In the genomic region with DNA sequence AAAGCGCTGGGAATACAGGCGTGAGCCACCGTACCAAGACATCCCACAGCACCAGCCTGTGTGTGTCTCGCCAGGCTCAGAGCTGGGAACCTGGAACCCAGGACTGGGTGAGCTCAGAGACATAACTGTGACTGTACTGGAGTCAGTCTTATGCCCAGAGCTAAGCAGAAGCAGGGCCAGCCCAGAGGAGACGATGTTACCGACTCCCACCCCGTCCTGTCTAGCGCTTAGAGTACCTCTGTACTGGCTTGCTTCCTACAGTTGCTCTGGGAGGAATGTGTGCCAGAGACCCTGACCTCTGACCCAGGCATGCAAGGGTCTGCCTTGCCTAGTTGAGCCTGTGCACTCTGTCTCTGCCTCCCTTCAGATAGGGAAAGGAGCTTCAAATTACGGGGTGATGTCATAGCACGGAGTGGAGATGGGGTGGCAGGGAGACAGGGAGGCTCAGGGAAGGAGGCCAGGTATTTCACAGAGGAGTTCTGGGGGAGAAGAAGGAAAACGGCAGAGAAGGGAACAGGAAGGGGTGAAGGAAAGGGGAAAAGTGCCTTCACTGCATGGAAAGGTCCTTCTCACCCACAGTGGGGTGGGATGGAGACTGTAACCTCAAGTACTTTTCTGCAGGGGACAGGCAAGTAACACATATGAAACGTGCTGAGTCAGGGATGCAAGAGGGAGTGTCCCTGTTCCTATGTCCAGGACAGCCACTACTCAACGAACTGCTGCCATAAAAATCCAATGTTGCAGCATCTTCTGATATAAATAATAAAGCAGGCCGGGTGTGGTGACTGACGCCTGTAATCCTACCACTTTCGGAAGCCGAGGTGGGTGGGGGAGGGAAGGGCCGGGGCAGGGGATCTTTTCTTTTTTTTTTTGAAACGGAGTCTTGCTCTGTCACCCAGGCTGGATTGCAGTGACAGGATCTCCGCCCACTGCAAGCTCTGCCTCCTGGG, we compare ENCODE assay signal across 9 cellular contexts. TPM values are rescaled to one million over a fixed set of nuclear protein-coding genes. Genes with fewer than 3 reads are reported as not detected.
A peak's percentile ranks its signal among the peaks of the same experiment; 100 is the strongest.
DNase-seq lines count a peak whose midpoint lies in the region; ATAC-seq, FAIRE-seq and TF ChIP-seq lines count a peak whose summit lies in the region.
"Had no signal": no experiment of that assay in that cellular context is flagged by ENCODE, and none has a peak within 500 bp of the region (broad histone marks: within the 10 kb centered on the region; RNA-seq: fewer than 3 reads in every experiment).

No MANE protein-coding gene starts in this region.

- TF ChIP-seq POLR2A in HepG2 (IDR thresholded peaks at IDR 0.05; ENCODE audit: insufficient read depth in 1 of 2, low read depth in 2 of 2, low read length in 2 of 2): peak in 1 of 2 experiments; percentile 65; a peak in 2 of 4 replicates
- TF ChIP-seq POLR2A in transverse colon (IDR thresholded peaks at IDR 0.05): no peak

- no peaks in the 10 kb centered on the region for H3K27me3 Mint-ChIP-seq in activated CD4-positive, alpha-beta T cell treated with anti-CD3 and anti-CD28 coated beads for 36 hours
- H3K27me3 Mint-ChIP-seq in stimulated activated memory B cell treated with anti-CD40 and anti-IgM and Interleukin-4, amounts not matched to agents 10 μg/mL and 1 μg/mL and 100 μg/mL, for 72 hours: no peaks in the 10 kb centered on the region

- H2AFZ ChIP-seq in HepG2 (ENCODE audit: low read length): no peak overlapping the region

- peaks cover 25% of the 10 kb centered on the region for H3K79me2 ChIP-seq in HepG2 (ENCODE audit: insufficient read depth, low read length)

- no peak for ATAC-seq in activated CD4-positive, alpha-beta T cell treated with anti-CD3 and anti-CD28 coated beads for 36 hours
- peak; percentile 52 for ATAC-seq in HepG2
- ATAC-seq in stimulated activated memory B cell treated with anti-CD40 and anti-IgM and Interleukin-4, amounts not matched to agents 10 μg/mL and 1 μg/mL and 100 μg/mL, for 72 hours: no peak
- ATAC-seq in HG02759 (IDR thresholded peaks at IDR 0.05; ENCODE audit: unreplicated experiment): no peak

- TF ChIP-seq RAD21 in HepG2 (CRISPR knock-in tag; IDR thresholded peaks at IDR 0.05): no peak

- peaks cover 63% of the 10 kb centered on the region for H3K4me1 ChIP-seq in HepG2 (ENCODE audit: insufficient read depth, low read length)
- peaks cover 37 to 71% (median 60%) of the 10 kb centered on the region in 4 donors for H3K4me1 ChIP-seq in transverse colon

- H3K4me2 ChIP-seq in HepG2 (ENCODE audit: low read depth, low read length): peak overlapping the region; percentile 80

- no TSS peak for BruUV-seq in HepG2 (replicated peaks; lab: Mats Ljungman, UMichigan)

- TF ChIP-seq CTCF in brain microvascular endothelial cell (IDR thresholded peaks at IDR 0.05; ENCODE audit: low read depth, low read length, missing control alignments) (no peak), HepG2 (CRISPR knock-in tag; IDR thresholded peaks at IDR 0.05) (0 out of 2 replicates have a peak, but pooled peaks have one; percentile 14), transverse colon (IDR thresholded peaks at IDR 0.05) (no peak)

- peak; percentile 67 for FAIRE-seq in HepG2 (lab: Jason Lieb, UNC)
- FAIRE-seq: colon had no signal

- H3K27me3 ChIP-seq in brain microvascular endothelial cell (replicated peaks) (no peaks in the 10 kb centered on the region), HepG2 (ENCODE audit: control insufficient read depth in 1 of 2, insufficient read depth in 2 of 2, low read length in 2 of 2) (no peaks in the 10 kb centered on the region; a peak in 1 of 5 replicates), transverse colon (no peaks in the 10 kb centered on the region)

- peak overlapping the region; percentile 77 for H3K27ac ChIP-seq in brain microvascular endothelial cell
- H3K27ac ChIP-seq in HepG2 (ENCODE audit: extremely low read length, insufficient read depth, low read length): peak overlapping the region; percentile 50
- H3K27ac ChIP-seq in transverse colon: peak overlapping the region; percentile 56 to 73 (median 67)

- peak overlapping the region; percentile 9; the same call in 1 of the 2 replicates for H3K9ac ChIP-seq in HepG2 (ENCODE audit: insufficient read depth, low read depth, low read length)

- H3K36me3 ChIP-seq in brain microvascular endothelial cell (replicated peaks) (no peaks in the 10 kb centered on the region), HepG2 (replicated peaks in 1 of 2; ENCODE audit: control insufficient read depth in 1 of 2, insufficient read depth in 2 of 2, low read length in 2 of 2) (peaks cover 0 to 2% of the 10 kb centered on the region in 2 experiments; a peak in 1 of 5 replicates), transverse colon (no peaks in the 10 kb centered on the region)

- no peak for DNase-seq in activated CD4-positive, alpha-beta T cell treated with anti-CD3 and anti-CD28 coated beads for 36 hours
- no peak for DNase-seq in activated CD4-positive, alpha-beta T cell treated with anti-CD3 and anti-CD28 coated beads for 48 hours
- DNase-seq in brain microvascular endothelial cell: peak; percentile 40
- DNase-seq in HepG2 (ENCODE audit: low spot score): peak; percentile 75
- peak; percentile 65 for DNase-seq in transverse colon
- no peak for DNase-seq in GDM1 (lab: John Stamatoyannopoulos, UW)

- H3K9me3 ChIP-seq in HepG2 (ENCODE audit: low read length) (no peaks in the 10 kb centered on the region), transverse colon (no peaks in the 10 kb centered on the region)

- peaks cover 34% of the 10 kb centered on the region for H4K20me1 ChIP-seq in HepG2 (ENCODE audit: insufficient read depth, low read length)

- H3K4me3 Mint-ChIP-seq in activated CD4-positive, alpha-beta T cell treated with anti-CD3 and anti-CD28 coated beads for 36 hours: no peak overlapping the region
- no peak overlapping the region for H3K4me3 Mint-ChIP-seq in stimulated activated memory B cell treated with anti-CD40 and anti-IgM and Interleukin-4, amounts not matched to agents 10 μg/mL and 1 μg/mL and 100 μg/mL, for 72 hours

- no peak overlapping the region for H3K4me3 ChIP-seq in brain microvascular endothelial cell (ENCODE audit: low read depth, low read length)
- peak overlapping the region in 1 of 3 experiments; percentile 45; a peak in 2 of 6 replicates for H3K4me3 ChIP-seq in HepG2 (replicated peaks in 1 of 3; ENCODE audit: insufficient read depth in 1 of 3, low read depth in 2 of 3, low read length in 3 of 3)
- H3K4me3 ChIP-seq in transverse colon: no peak overlapping the region

- CTCF ChIA-PET in activated CD4-positive, alpha-beta T cell treated with anti-CD3 and anti-CD28 coated beads for 36 hours (lab: Charles Lee): interaction anchor here (0.7 to 6.2 kb wide), 2 partner anchors 10 to 23 kb away, joined by 3 to 35 read pairs; partner anchors contain the start of gene ZNF843
- CTCF ChIA-PET in HepG2 (lab: Yijun Ruan, JAX; ENCODE audit: low intra/inter-chr PET ratio, low total read pairs): no interaction called here

- H3K4me1 Mint-ChIP-seq in activated CD4-positive, alpha-beta T cell treated with anti-CD3 and anti-CD28 coated beads for 36 hours: peaks cover 44% of the 10 kb centered on the region
- peaks cover 47% of the 10 kb centered on the region for H3K4me1 Mint-ChIP-seq in stimulated activated memory B cell treated with anti-CD40 and anti-IgM and Interleukin-4, amounts not matched to agents 10 μg/mL and 1 μg/mL and 100 μg/mL, for 72 hours

- peaks cover 24% of the 10 kb centered on the region for H3K36me3 Mint-ChIP-seq in activated CD4-positive, alpha-beta T cell treated with anti-CD3 and anti-CD28 coated beads for 36 hours (ENCODE audit: low read depth)
- peaks cover 5% of the 10 kb centered on the region for H3K36me3 Mint-ChIP-seq in stimulated activated memory B cell treated with anti-CD40 and anti-IgM and Interleukin-4, amounts not matched to agents 10 μg/mL and 1 μg/mL and 100 μg/mL, for 72 hours

- TF ChIP-seq EP300 in HepG2 (IDR thresholded peaks at IDR 0.05; ENCODE audit: low read depth in 2 of 2, low read length in 2 of 2) (no peak), HepG2 (CRISPR knock-in tag; IDR thresholded peaks at IDR 0.05; ENCODE audit: borderline replicate concordance) (no peak), transverse colon (IDR thresholded peaks at IDR 0.05; ENCODE audit: low read depth) (no peak)

- H3K9me3 Mint-ChIP-seq in activated CD4-positive, alpha-beta T cell treated with anti-CD3 and anti-CD28 coated beads for 36 hours (ENCODE audit: low read depth): no peaks in the 10 kb centered on the region
- H3K9me3 Mint-ChIP-seq in stimulated activated memory B cell treated with anti-CD40 and anti-IgM and Interleukin-4, amounts not matched to agents 10 μg/mL and 1 μg/mL and 100 μg/mL, for 72 hours: no peaks in the 10 kb centered on the region

- 21% methylated on average over 19 of the region's 20 CpGs for WGBS in HepG2 (ENCODE audit: low lambda C conversion rate)
- 35 to 43% methylated on average over 5 to 20 of the region's 20 CpGs for WGBS in transverse colon (ENCODE audit: low coverage in 1 of 2), 2 donors

- peak overlapping the region; percentile 48 for H3K27ac Mint-ChIP-seq in activated CD4-positive, alpha-beta T cell treated with anti-CD3 and anti-CD28 coated beads for 36 hours
- no peak overlapping the region for H3K27ac Mint-ChIP-seq in stimulated activated memory B cell treated with anti-CD40 and anti-IgM and Interleukin-4, amounts not matched to agents 10 μg/mL and 1 μg/mL and 100 μg/mL, for 72 hours

- in situ Hi-C loops in brain microvascular endothelial cell (cut with HindIII; ENCODE audit: low pct_ligation_motif_present, low sequenced_read_pairs): loop anchor here (25.0 kb wide), 2 partner anchors 266 to 516 kb away; partner anchors contain the start of genes FUS and ORAI3
- in situ Hi-C loops in HepG2 (cut with HindIII; ENCODE audit: extremely low pct_ligation_motif_present, low pct_unique_long_range_greater_than_20kb): loop anchor here (10.0 kb wide), 1 partner anchor 421 kb away; the partner anchor contains the start of gene ZNF267
- in situ Hi-C loops in transverse colon (cut with MboI; ENCODE audit: low pct_ligation_motif_present in 1 of 4, low pct_unique_long_range_greater_than_20kb in 1 of 4, low sequenced_read_pairs in 3 of 4): loop anchor here in 2 of 4 donors (25.0 kb wide), 2 partner anchors 434 to 466 kb away; partner anchors contain the start of gene HSD3B7 (in 1 of the 2)

- intact Hi-C loops in activated CD4-positive, alpha-beta T cell treated with anti-CD3 and anti-CD28 coated beads for 36 hours (cut with DNase I, micrococcal nuclease): no loop called here
- intact Hi-C loops in HepG2 (cut with micrococcal nuclease; ENCODE audit: unreplicated experiment): no loop called here
- intact Hi-C loops in transverse colon (cut with DNase I; ENCODE audit: low total_unique reads): no loop called here

- POLR2A ChIA-PET in activated CD4-positive, alpha-beta T cell treated with anti-CD3 and anti-CD28 coated beads for 36 hours (lab: Charles Lee): no interaction called here
- POLR2A ChIA-PET in HepG2 (lab: Yijun Ruan, JAX): interaction anchor here (0.5 to 1.8 kb wide), 15 partner anchors 14 to 457 kb away, joined by 3 to 7 read pairs (median 4); partner anchors contain the start of genes FUS, KAT8, RUSF1 and TGFB1I1

RNA-seq across cellular contexts. Expression of gene ARMC5, which starts 5.8 kb away (rescaled TPM):
- total RNA-seq in activated CD4-positive, alpha-beta T cell treated with anti-CD3 and anti-CD28 coated beads for 36 hours: 1 to 10 TPM; 7.0 to 7.9 TPM
- 13.0 and 22.3 TPM in 2 replicates for total RNA-seq in HepG2 (2016; rRNA removed; fragmentation: Illumina TruSeq; extraction: Trizol)
- total RNA-seq in HepG2 (2016; cell fraction: cytosol; rRNA removed; fragmentation: Illumina TruSeq; extraction: Trizol; ENCODE audit: low read depth): 2.5 and 3.1 TPM in 2 replicates
- 10.7 and 21.4 TPM in 2 replicates for total RNA-seq in HepG2 (2016; cell fraction: insoluble cytoplasmic fraction; rRNA removed; fragmentation: Illumina TruSeq; extraction: Trizol)
- 5.2 and 6.5 TPM in 2 replicates for total RNA-seq in HepG2 (2016; cell fraction: membrane; rRNA removed; fragmentation: Illumina TruSeq; extraction: Trizol)
- 20.2 and 21.0 TPM in 2 replicates for total RNA-seq in HepG2 (2016; cell fraction: nucleus; rRNA removed; fragmentation: Illumina TruSeq; extraction: Trizol)
- polyA plus RNA-seq in HepG2 (2011; rRNA removed): 10.8 and 11.9 TPM in 2 replicates
- 6.1 and 8.8 TPM in 2 replicates for polyA plus RNA-seq in HepG2 (2011; cell fraction: cytosol; rRNA removed)
- 83.4 and 108 TPM in 2 replicates for polyA plus RNA-seq in HepG2 (2011; cell fraction: nucleus; rRNA removed)
- polyA plus RNA-seq in HepG2 (2012): 6.3 and 9.1 TPM in 2 replicates
- polyA plus RNA-seq in HepG2 (2016; cell fraction: cytosol; fragmentation: Illumina TruSeq; extraction: Trizol; ENCODE audit: low read depth): 1.9 and 2.5 TPM in 2 replicates
- polyA plus RNA-seq in HepG2 (2016; cell fraction: insoluble cytoplasmic fraction; fragmentation: Illumina TruSeq; extraction: Trizol; ENCODE audit: low read depth): 13.4 and 15.6 TPM in 2 replicates
- polyA plus RNA-seq in HepG2 (2016; cell fraction: membrane; fragmentation: Illumina TruSeq; extraction: Trizol; ENCODE audit: low read depth): 3.6 and 4.2 TPM in 2 replicates
- 51.3 and 57.5 TPM in 2 replicates for polyA plus RNA-seq in HepG2 (2016; cell fraction: nucleus; fragmentation: Illumina TruSeq; extraction: Trizol; ENCODE audit: insufficient read depth, low read depth)
- polyA minus RNA-seq in HepG2 (2011; rRNA and poly(A)+ RNA removed; ENCODE audit: low replicate concordance): 7.1 and 29.7 TPM in 2 replicates
- polyA minus RNA-seq in HepG2 (2011; cell fraction: cytosol; rRNA and poly(A)+ RNA removed): 6.3 and 6.8 TPM in 2 replicates
- polyA minus RNA-seq in HepG2 (2011; cell fraction: nucleus; rRNA and poly(A)+ RNA removed): 19.5 and 24.3 TPM in 2 replicates
- 10 to 100 TPM in 1 of 4 donors, 1 to 10 TPM in 3; 3.2 to 17.6 (median 8.4) TPM for total RNA-seq in transverse colon

RNA-seq across cellular contexts. Expression of gene ZNF843, which starts 10.9 kb away (rescaled TPM):
- under 1 TPM; 0.16 to 0.18 TPM for total RNA-seq in activated CD4-positive, alpha-beta T cell treated with anti-CD3 and anti-CD28 coated beads for 36 hours
- total RNA-seq in HepG2 (2016; rRNA removed; fragmentation: Illumina TruSeq; extraction: Trizol) (not detected in 2 replicates), transverse colon (under 1 TPM in 2 of 4 donors, not detected in 2; 0.14 to 0.79 TPM)
- 0.20 TPM in 1 of 2 replicates, not detected in the other for total RNA-seq in HepG2 (2016; cell fraction: cytosol; rRNA removed; fragmentation: Illumina TruSeq; extraction: Trizol; ENCODE audit: low read depth)
- not detected in 2 replicates for total RNA-seq in HepG2 (2016; cell fraction: insoluble cytoplasmic fraction; rRNA removed; fragmentation: Illumina TruSeq; extraction: Trizol)
- total RNA-seq in HepG2 (2016; cell fraction: membrane; rRNA removed; fragmentation: Illumina TruSeq; extraction: Trizol): not detected in 2 replicates
- not detected in 2 replicates for total RNA-seq in HepG2 (2016; cell fraction: nucleus; rRNA removed; fragmentation: Illumina TruSeq; extraction: Trizol)
- 0.03 and 0.04 TPM in 2 replicates for polyA plus RNA-seq in HepG2 (2011; rRNA removed)
- polyA plus RNA-seq in HepG2 (2011; cell fraction: cytosol; rRNA removed): 0.04 TPM in 1 of 2 replicates, not detected in the other
- polyA plus RNA-seq in HepG2 (2011; cell fraction: nucleus; rRNA removed): not detected in 2 replicates
- polyA plus RNA-seq in HepG2 (2012): not detected in 2 replicates
- not detected in 2 replicates for polyA plus RNA-seq in HepG2 (2016; cell fraction: cytosol; fragmentation: Illumina TruSeq; extraction: Trizol; ENCODE audit: low read depth)
- not detected in 2 replicates for polyA plus RNA-seq in HepG2 (2016; cell fraction: insoluble cytoplasmic fraction; fragmentation: Illumina TruSeq; extraction: Trizol; ENCODE audit: low read depth)
- polyA plus RNA-seq in HepG2 (2016; cell fraction: membrane; fragmentation: Illumina TruSeq; extraction: Trizol; ENCODE audit: low read depth): not detected in 2 replicates
- polyA plus RNA-seq in HepG2 (2016; cell fraction: nucleus; fragmentation: Illumina TruSeq; extraction: Trizol; ENCODE audit: insufficient read depth, low read depth): not detected in 2 replicates
- polyA minus RNA-seq in HepG2 (2011; rRNA and poly(A)+ RNA removed; ENCODE audit: low replicate concordance): 0.12 TPM in 1 of 2 replicates, not detected in the other
- not detected in 2 replicates for polyA minus RNA-seq in HepG2 (2011; cell fraction: cytosol; rRNA and poly(A)+ RNA removed)
- polyA minus RNA-seq in HepG2 (2011; cell fraction: nucleus; rRNA and poly(A)+ RNA removed): not detected in 2 replicates

RNA-seq across cellular contexts. Expression of gene TGFB1I1, which starts 18.4 kb away (rescaled TPM):
- total RNA-seq in activated CD4-positive, alpha-beta T cell treated with anti-CD3 and anti-CD28 coated beads for 36 hours: 1 to 10 TPM in 1 of 2 experiments, under 1 TPM in 1; 0.80 to 1.1 TPM
- total RNA-seq in HepG2 (2016; rRNA removed; fragmentation: Illumina TruSeq; extraction: Trizol) (0.52 and 0.80 TPM in 2 replicates), transverse colon (100 to 1,000 TPM in 1 of 4 donors, 10 to 100 TPM in 3; 43.0 to 102 (median 61.4) TPM)
- total RNA-seq in HepG2 (2016; cell fraction: cytosol; rRNA removed; fragmentation: Illumina TruSeq; extraction: Trizol; ENCODE audit: low read depth): 0.53 and 0.61 TPM in 2 replicates
- total RNA-seq in HepG2 (2016; cell fraction: insoluble cytoplasmic fraction; rRNA removed; fragmentation: Illumina TruSeq; extraction: Trizol): 0.31 and 0.87 TPM in 2 replicates
- total RNA-seq in HepG2 (2016; cell fraction: membrane; rRNA removed; fragmentation: Illumina TruSeq; extraction: Trizol): 0.72 and 0.80 TPM in 2 replicates
- total RNA-seq in HepG2 (2016; cell fraction: nucleus; rRNA removed; fragmentation: Illumina TruSeq; extraction: Trizol): 0.84 and 0.97 TPM in 2 replicates
- polyA plus RNA-seq in HepG2 (2011; rRNA removed): 2.9 TPM in 2 replicates
- polyA plus RNA-seq in HepG2 (2011; cell fraction: cytosol; rRNA removed): 2.2 and 2.6 TPM in 2 replicates
- 6.8 and 7.8 TPM in 2 replicates for polyA plus RNA-seq in HepG2 (2011; cell fraction: nucleus; rRNA removed)
- polyA plus RNA-seq in HepG2 (2012): 0.55 and 1.2 TPM in 2 replicates
- polyA plus RNA-seq in HepG2 (2016; cell fraction: cytosol; fragmentation: Illumina TruSeq; extraction: Trizol; ENCODE audit: low read depth): 1.5 and 2.0 TPM in 2 replicates
- 1.0 and 1.6 TPM in 2 replicates for polyA plus RNA-seq in HepG2 (2016; cell fraction: insoluble cytoplasmic fraction; fragmentation: Illumina TruSeq; extraction: Trizol; ENCODE audit: low read depth)
- 1.6 and 2.4 TPM in 2 replicates for polyA plus RNA-seq in HepG2 (2016; cell fraction: membrane; fragmentation: Illumina TruSeq; extraction: Trizol; ENCODE audit: low read depth)
- 1.2 and 2.2 TPM in 2 replicates for polyA plus RNA-seq in HepG2 (2016; cell fraction: nucleus; fragmentation: Illumina TruSeq; extraction: Trizol; ENCODE audit: insufficient read depth, low read depth)
- 1.8 and 12.1 TPM in 2 replicates for polyA minus RNA-seq in HepG2 (2011; rRNA and poly(A)+ RNA removed; ENCODE audit: low replicate concordance)
- polyA minus RNA-seq in HepG2 (2011; cell fraction: cytosol; rRNA and poly(A)+ RNA removed): 1.4 and 3.0 TPM in 2 replicates
- polyA minus RNA-seq in HepG2 (2011; cell fraction: nucleus; rRNA and poly(A)+ RNA removed): 1.2 and 3.4 TPM in 2 replicates

RNA-seq across cellular contexts. Expression of gene COX6A2, which starts 25.4 kb away (rescaled TPM):
- not detected for total RNA-seq in activated CD4-positive, alpha-beta T cell treated with anti-CD3 and anti-CD28 coated beads for 36 hours
- total RNA-seq in HepG2 (2016; rRNA removed; fragmentation: Illumina TruSeq; extraction: Trizol) (not detected in 2 replicates), transverse colon (not detected)
- total RNA-seq in HepG2 (2016; cell fraction: cytosol; rRNA removed; fragmentation: Illumina TruSeq; extraction: Trizol; ENCODE audit: low read depth): not detected in 2 replicates
- not detected in 2 replicates for total RNA-seq in HepG2 (2016; cell fraction: insoluble cytoplasmic fraction; rRNA removed; fragmentation: Illumina TruSeq; extraction: Trizol)
- total RNA-seq in HepG2 (2016; cell fraction: membrane; rRNA removed; fragmentation: Illumina TruSeq; extraction: Trizol): not detected in 2 replicates
- total RNA-seq in HepG2 (2016; cell fraction: nucleus; rRNA removed; fragmentation: Illumina TruSeq; extraction: Trizol): not detected in 2 replicates
- not detected in 2 replicates for polyA plus RNA-seq in HepG2 (2011; rRNA removed)
- polyA plus RNA-seq in HepG2 (2011; cell fraction: cytosol; rRNA removed): not detected in 2 replicates
- polyA plus RNA-seq in HepG2 (2011; cell fraction: nucleus; rRNA removed): not detected in 2 replicates
- not detected in 2 replicates for polyA plus RNA-seq in HepG2 (2012)
- polyA plus RNA-seq in HepG2 (2016; cell fraction: cytosol; fragmentation: Illumina TruSeq; extraction: Trizol; ENCODE audit: low read depth): not detected in 2 replicates
- polyA plus RNA-seq in HepG2 (2016; cell fraction: insoluble cytoplasmic fraction; fragmentation: Illumina TruSeq; extraction: Trizol; ENCODE audit: low read depth): not detected in 2 replicates
- polyA plus RNA-seq in HepG2 (2016; cell fraction: membrane; fragmentation: Illumina TruSeq; extraction: Trizol; ENCODE audit: low read depth): not detected in 2 replicates
- not detected in 2 replicates for polyA plus RNA-seq in HepG2 (2016; cell fraction: nucleus; fragmentation: Illumina TruSeq; extraction: Trizol; ENCODE audit: insufficient read depth, low read depth)
- not detected in 2 replicates for polyA minus RNA-seq in HepG2 (2011; rRNA and poly(A)+ RNA removed; ENCODE audit: low replicate concordance)
- not detected in 2 replicates for polyA minus RNA-seq in HepG2 (2011; cell fraction: cytosol; rRNA and poly(A)+ RNA removed)
- not detected in 2 replicates for polyA minus RNA-seq in HepG2 (2011; cell fraction: nucleus; rRNA and poly(A)+ RNA removed)

RNA-seq across cellular contexts. Expression of gene SLC5A2, which starts 29.4 kb away (rescaled TPM):
- under 1 TPM; 0.11 TPM for total RNA-seq in activated CD4-positive, alpha-beta T cell treated with anti-CD3 and anti-CD28 coated beads for 36 hours
- total RNA-seq in HepG2 (2016; rRNA removed; fragmentation: Illumina TruSeq; extraction: Trizol) (0.44 and 0.97 TPM in 2 replicates), transverse colon (not detected)
- total RNA-seq in HepG2 (2016; cell fraction: cytosol; rRNA removed; fragmentation: Illumina TruSeq; extraction: Trizol; ENCODE audit: low read depth): 0.30 and 0.44 TPM in 2 replicates
- 0.97 TPM in 1 of 2 replicates, not detected in the other for total RNA-seq in HepG2 (2016; cell fraction: insoluble cytoplasmic fraction; rRNA removed; fragmentation: Illumina TruSeq; extraction: Trizol)
- 0.53 and 0.72 TPM in 2 replicates for total RNA-seq in HepG2 (2016; cell fraction: membrane; rRNA removed; fragmentation: Illumina TruSeq; extraction: Trizol)
- total RNA-seq in HepG2 (2016; cell fraction: nucleus; rRNA removed; fragmentation: Illumina TruSeq; extraction: Trizol): 0.81 and 2.1 TPM in 2 replicates
- polyA plus RNA-seq in HepG2 (2011; rRNA removed): 0.24 and 0.64 TPM in 2 replicates
- polyA plus RNA-seq in HepG2 (2011; cell fraction: cytosol; rRNA removed): 0.10 and 0.27 TPM in 2 replicates
- 3.9 and 6.8 TPM in 2 replicates for polyA plus RNA-seq in HepG2 (2011; cell fraction: nucleus; rRNA removed)
- polyA plus RNA-seq in HepG2 (2012): 2.0 and 11.8 TPM in 2 replicates
- 0.08 and 0.14 TPM in 2 replicates for polyA plus RNA-seq in HepG2 (2016; cell fraction: cytosol; fragmentation: Illumina TruSeq; extraction: Trizol; ENCODE audit: low read depth)
- 0.51 TPM in 1 of 2 replicates, not detected in the other for polyA plus RNA-seq in HepG2 (2016; cell fraction: insoluble cytoplasmic fraction; fragmentation: Illumina TruSeq; extraction: Trizol; ENCODE audit: low read depth)
- polyA plus RNA-seq in HepG2 (2016; cell fraction: membrane; fragmentation: Illumina TruSeq; extraction: Trizol; ENCODE audit: low read depth): 0.20 and 0.42 TPM in 2 replicates
- 3.2 TPM in 2 replicates for polyA plus RNA-seq in HepG2 (2016; cell fraction: nucleus; fragmentation: Illumina TruSeq; extraction: Trizol; ENCODE audit: insufficient read depth, low read depth)
- polyA minus RNA-seq in HepG2 (2011; rRNA and poly(A)+ RNA removed; ENCODE audit: low replicate concordance): 0.09 and 1.2 TPM in 2 replicates
- polyA minus RNA-seq in HepG2 (2011; cell fraction: cytosol; rRNA and poly(A)+ RNA removed): not detected in 2 replicates
- polyA minus RNA-seq in HepG2 (2011; cell fraction: nucleus; rRNA and poly(A)+ RNA removed): 0.77 and 0.87 TPM in 2 replicates

Comparison
In these comparisons a context has a peak if more than half of its experiments do, and no peak if none do; other contexts are left out.
1. DNase-seq: peak in brain microvascular endothelial cell (single experiment), HepG2 (single experiment) and transverse colon (single experiment); none in activated CD4-positive, alpha-beta T cell treated with anti-CD3 and anti-CD28 coated beads for 36 hours (single experiment), activated CD4-positive, alpha-beta T cell treated with anti-CD3 and anti-CD28 coated beads for 48 hours (single experiment) and GDM1 (single experiment).
2. RNA of gene TGFB1I1, which starts 18.4 kb away (total RNA-seq): 43.0 to 102 TPM in transverse colon; 0.80 to 1.1 TPM in activated CD4-positive, alpha-beta T cell treated with anti-CD3 and anti-CD28 coated beads for 36 hours and 0.31 to 0.97 TPM in HepG2; every median in the first group is over 10 times any median in the second.
3. Peak in every context shown above with its lines, with median percentiles within 50 percentile points of each other: H3K27ac ChIP-seq.